Comparison of ENCODE assay signal across 8 cellular contexts in the genomic region with DNA sequence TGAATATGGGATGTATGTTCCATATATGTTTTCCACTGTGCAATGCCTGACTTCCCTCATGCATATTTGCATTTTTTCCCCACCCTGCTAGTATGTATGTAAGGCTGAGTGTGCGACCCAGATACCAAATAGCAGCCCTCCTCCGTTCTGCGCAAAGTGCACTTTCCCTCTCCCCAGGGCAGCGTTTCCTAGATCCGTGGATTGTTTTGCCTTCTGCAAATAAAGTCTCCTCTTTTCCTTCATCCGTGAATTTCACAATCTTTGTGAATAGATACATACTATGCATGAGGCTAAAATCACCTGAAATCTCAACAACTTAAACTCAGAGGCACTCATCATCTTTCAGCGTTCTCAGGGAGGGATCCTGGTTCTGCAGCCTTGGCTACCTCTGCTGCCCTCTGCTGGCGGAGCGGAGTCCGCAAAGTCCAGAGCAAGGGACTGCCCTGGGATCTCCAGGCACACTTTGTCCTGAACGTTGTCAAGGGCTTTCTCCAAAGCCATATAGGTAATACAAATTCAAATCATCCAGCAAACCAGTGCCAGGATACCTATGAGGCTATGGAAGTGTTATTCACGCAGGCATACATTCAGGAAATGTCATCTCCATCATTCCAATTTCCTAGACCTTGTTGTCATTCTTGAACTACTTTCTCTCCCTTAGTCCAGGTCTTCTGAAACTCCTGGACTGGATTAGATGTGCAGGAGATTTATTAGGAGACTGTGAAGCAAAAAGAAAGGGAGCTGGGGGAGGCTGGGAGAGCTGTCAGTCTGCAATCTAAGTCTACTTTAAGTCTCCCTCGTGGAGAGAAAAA. TPM values are rescaled to one million over a fixed set of nuclear protein-coding genes. Genes with fewer than 3 reads are reported as not detected.
DNase-seq lines count a peak whose midpoint lies in the region; ATAC-seq and TF ChIP-seq lines count a peak whose summit lies in the region.

No MANE protein-coding gene starts in this region.

- POLR2A ChIA-PET in T-cell (lab: Charles Lee), result no interaction called here

- H2AFZ ChIP-seq in KMS-11 (ENCODE audit: low read depth), result no peak overlapping the region

- DNase-seq in GM04503 (ENCODE audit: low read depth), result peak; percentile 5
- DNase-seq in T-cell, result peak; percentile 27 to 80 (median 61)
- peak; percentile 74 to 91 (median 84) for DNase-seq in adrenal gland
- DNase-seq in right cardiac atrium, result peak; percentile 71 to 92 (median 89)
- DNase-seq in gastrocnemius medialis, result peak; percentile 23 to 57
- DNase-seq in cortex of kidney (lab: John Stamatoyannopoulos, UW), result no peak

- H3K36me3 Mint-ChIP-seq in T-cell, result no peaks in the 10 kb centered on the region

- no peak overlapping the region for H3K9ac ChIP-seq in KMS-11

- no peak overlapping the region for H3K27ac Mint-ChIP-seq in T-cell

- CTCF ChIA-PET in T-cell (lab: Charles Lee), result interaction anchor here in 1 of 2 donors (1.1 kb wide), 1 partner anchor 10 kb away, joined by 3 read pairs; no protein-coding TSS in a partner anchor

- H3K4me2 ChIP-seq in KMS-11, result no peak overlapping the region

- no peak overlapping the region for H3K4me3 ChIP-seq in KMS-11 (IDR thresholded peaks at IDR 0.05; ENCODE audit: insufficient read depth, low read depth, low read length)
- H3K4me3 ChIP-seq in adrenal gland, result no peak overlapping the region
- H3K4me3 ChIP-seq in right cardiac atrium (ENCODE audit: low read length), result no peak overlapping the region
- H3K4me3 ChIP-seq in gastrocnemius medialis, result no peak overlapping the region

- H3K9me3 ChIP-seq in adrenal gland (replicated peaks in 1 of 3) (no peaks in the 10 kb centered on the region), right cardiac atrium (ENCODE audit: control insufficient read depth, low read length) (no peaks in the 10 kb centered on the region), gastrocnemius medialis (no peaks in the 10 kb centered on the region)

- no peaks in the 10 kb centered on the region for H3K79me2 ChIP-seq in KMS-11 (ENCODE audit: insufficient read depth, low read depth)

- no peaks in the 10 kb centered on the region for H3K9me3 Mint-ChIP-seq in T-cell

- in situ Hi-C loops in gastrocnemius medialis (cut with MboI; ENCODE audit: low sequenced_read_pairs in 4 of 4), result loop anchor here in 2 of 4 donors (10.0 kb wide), 1 partner anchor 101 kb away; the partner anchor contains the start of genes LPXN (in 2 of the 2) and ZFP91 (in 2 of the 2)

- H3K27me3 ChIP-seq in KMS-11 (ENCODE audit: insufficient read depth, low read depth) (no peaks in the 10 kb centered on the region), adrenal gland (peaks cover 9% of the 10 kb centered on the region), right cardiac atrium (ENCODE audit: control insufficient read depth, insufficient read depth) (no peaks in the 10 kb centered on the region), gastrocnemius medialis (no peaks in the 10 kb centered on the region)

- H3K27ac ChIP-seq in KMS-11, result no peak overlapping the region
- H3K27ac ChIP-seq in adrenal gland, result no peak overlapping the region
- H3K27ac ChIP-seq in right cardiac atrium (ENCODE audit: low read length), result no peak overlapping the region
- no peak overlapping the region for H3K27ac ChIP-seq in gastrocnemius medialis

- H4K20me1 ChIP-seq in KMS-11 (ENCODE audit: insufficient read depth), result no peaks in the 10 kb centered on the region

- H3K4me1 ChIP-seq in KMS-11 (ENCODE audit: low read depth, poor library complexity, severe bottlenecking) (no peaks in the 10 kb centered on the region), adrenal gland (replicated peaks in 1 of 2) (no peaks in the 10 kb centered on the region), right cardiac atrium (ENCODE audit: control insufficient read depth, insufficient read depth, low read length) (no peaks in the 10 kb centered on the region), gastrocnemius medialis (no peaks in the 10 kb centered on the region)

- 37 to 41% (median 39%) methylated on average over 13 of the region's 13 CpGs for WGBS in adrenal gland, 4 donors
- WGBS in right cardiac atrium, result 39% methylated on average over 13 of the region's 13 CpGs

- H3K27me3 Mint-ChIP-seq in T-cell, result peaks cover 4 to 9% of the 10 kb centered on the region in 2 donors

- TF ChIP-seq CTCF in KMS-11 (conservative IDR thresholded peaks at IDR 0.05; ENCODE audit: low read depth, low read length) (peak; percentile 93), adrenal gland (IDR thresholded peaks at IDR 0.05) (peak; percentile 76 to 94 (median 84)), gastrocnemius medialis (IDR thresholded peaks at IDR 0.05 in 4 of 5, conservative IDR thresholded peaks at IDR 0.05 in 1 of 5) (peak; percentile 69 to 94 (median 78))

- ATAC-seq in GM21717 (IDR thresholded peaks at IDR 0.05; ENCODE audit: unreplicated experiment) (peak; percentile 94), T-cell (replicated peaks in 1 of 4) (peak; percentile 70 to 86 (median 76)), right cardiac atrium (peak; percentile 93 to 95), gastrocnemius medialis (peak; percentile 75 to 91)

- TF ChIP-seq POLR2A in adrenal gland (IDR thresholded peaks at IDR 0.05) (no peak), gastrocnemius medialis (IDR thresholded peaks at IDR 0.05) (no peak)

- H3K4me1 Mint-ChIP-seq in T-cell, result no peaks in the 10 kb centered on the region

- no peak overlapping the region for H3K4me3 Mint-ChIP-seq in T-cell

- intact Hi-C loops in adrenal gland (cut with DNase I) (loop anchor here in 1 of 2 donors (10.0 kb wide), 1 partner anchor 111 kb away; no protein-coding TSS in a partner anchor), right cardiac atrium (cut with DNase I) (loop anchor here in 3 of 4 donors (10.0 kb wide), 1 partner anchor 101 kb away; the partner anchor contains the start of genes LPXN (in 3 of the 3) and ZFP91 (in 3 of the 3)), gastrocnemius medialis (cut with DNase I; ENCODE audit: low total_unique reads) (loop anchor here (1.0 to 2.0 kb wide), 2 partner anchors 21 to 98 kb away; no protein-coding TSS in a partner anchor)

- H3K36me3 ChIP-seq in KMS-11 (ENCODE audit: insufficient read depth), result no peaks in the 10 kb centered on the region
- no peaks in the 10 kb centered on the region for H3K36me3 ChIP-seq in adrenal gland (replicated peaks in 1 of 2)
- no peaks in the 10 kb centered on the region for H3K36me3 ChIP-seq in gastrocnemius medialis

RNA-seq across cellular contexts. Expression of gene CNTF, which starts 53.1 kb away (rescaled TPM):
- total RNA-seq in T-cell (1 to 10 TPM; 2.4 to 4.3 (median 2.9) TPM), adrenal gland (1 to 10 TPM in 3 of 8 donors, under 1 TPM in 5; 0.39 to 3.0 (median 0.84) TPM), right cardiac atrium (1 to 10 TPM in 3 of 4 donors, under 1 TPM in 1; 0.91 to 2.7 (median 1.1) TPM), gastrocnemius medialis (1 to 10 TPM; 3.2 to 8.5 (median 4.0) TPM)
- polyA plus RNA-seq in adrenal gland (1 to 10 TPM in 1 of 3 donors, under 1 TPM in 2; 0.16 to 1.1 (median 0.24) TPM), right cardiac atrium (0.59 TPM)

RNA-seq across cellular contexts. Expression of gene GLYAT, which starts 56.2 kb away (rescaled TPM):
- total RNA-seq in T-cell, result not detected
- total RNA-seq in adrenal gland, result under 1 TPM in 1 of 8 donors, not detected in 7; 0.29 TPM
- polyA plus RNA-seq in adrenal gland, result under 1 TPM in 2 of 3 donors, not detected in 1; 0.09 to 0.13 TPM
- under 1 TPM in 1 of 4 donors, not detected in 3; 0.39 TPM for total RNA-seq in right cardiac atrium
- 0.57 TPM for polyA plus RNA-seq in right cardiac atrium
- under 1 TPM in 2 of 4 donors, not detected in 2; 0.23 to 0.24 TPM for total RNA-seq in gastrocnemius medialis
